In genomic region chr14:24483604-24484252, GRCh38 we compare ENCODE assay signal across 11 cellular contexts. TPM values are rescaled to one million over a fixed set of nuclear protein-coding genes. Genes with fewer than 3 reads are reported as not detected.
DNase-seq lines count a peak whose midpoint lies in the region; ATAC-seq and TF ChIP-seq lines count a peak whose summit lies in the region.
"Had no signal": no experiment of that assay in that cellular context is flagged by ENCODE, and none has a peak within 500 bp of the region (broad histone marks: within the 10 kb centered on the region; RNA-seq: fewer than 3 reads in every experiment).

No MANE protein-coding gene starts in this region.

- H3K4me1 ChIP-seq in CD4-positive, CD25-positive, alpha-beta regulatory T cell (ENCODE audit: control insufficient read depth, insufficient read depth, low read length, poor library complexity, severe bottlenecking), result peaks cover 10% of the 10 kb centered on the region

- no peaks in the 10 kb centered on the region for H3K9me3 ChIP-seq in CD4-positive, CD25-positive, alpha-beta regulatory T cell (ENCODE audit: control insufficient read depth in 2 of 2, low read length in 2 of 2)

- no peaks in the 10 kb centered on the region for H3K27me3 Mint-ChIP-seq in CD4-positive, CD25-positive, alpha-beta regulatory T cell

- no peak overlapping the region for H3K27ac ChIP-seq in CD4-positive, CD25-positive, alpha-beta regulatory T cell (ENCODE audit: insufficient read depth, low read length, poor library complexity, severe bottlenecking)
- no peak overlapping the region for H3K27ac ChIP-seq in substantia nigra (ENCODE audit: low read depth, low read length, poor library complexity, severe bottlenecking)

- no peak for TF ChIP-seq CTCF in fibroblast of mammary gland (conservative IDR thresholded peaks at IDR 0.05; ENCODE audit: control insufficient read depth, insufficient read depth, low read depth, low read length)

- peak in 1 of 3 donors; percentile 56 for DNase-seq in CD4-positive, CD25-positive, alpha-beta regulatory T cell
- peak; percentile 84 for DNase-seq in OCI-M1 (lab: John Stamatoyannopoulos, UW)
- peak; percentile 20 for DNase-seq in fibroblast of mammary gland (ENCODE audit: low read depth)
- no peak for DNase-seq in dermis blood vessel endothelial cell
- no peak for DNase-seq in substantia nigra (lab: John Stamatoyannopoulos, UW)
- DNase-seq in ureter (ENCODE audit: low spot score), result no peak
- DNase-seq in NCI-H1092 (lab: John Stamatoyannopoulos, UW), result no peak
- DNase-seq: activated CD4-positive, alpha-beta T cell treated with anti-CD3 and anti-CD28 coated beads for 48 hours; cortex of kidney; NCI-H524 had no signal

- H3K36me3 Mint-ChIP-seq in CD4-positive, CD25-positive, alpha-beta regulatory T cell, result no peaks in the 10 kb centered on the region

- no peaks in the 10 kb centered on the region for H3K36me3 ChIP-seq in CD4-positive, CD25-positive, alpha-beta regulatory T cell (ENCODE audit: control insufficient read depth, insufficient read depth, low read length)

- peak overlapping the region in 2 of 4 donors; percentile 43 to 75 for H3K4me3 Mint-ChIP-seq in CD4-positive, CD25-positive, alpha-beta regulatory T cell

- H3K4me3 ChIP-seq in CD4-positive, CD25-positive, alpha-beta regulatory T cell (ENCODE audit: low read depth, low read length), result no peak overlapping the region
- no peak overlapping the region for H3K4me3 ChIP-seq in fibroblast of mammary gland (ENCODE audit: control insufficient read depth, low read depth, low read length)

- peak; percentile 64 to 77 for ATAC-seq in CD4-positive, CD25-positive, alpha-beta regulatory T cell (ENCODE audit: low read depth in 2 of 2)
- ATAC-seq in GM19438 (IDR thresholded peaks at IDR 0.05; ENCODE audit: low read depth, unreplicated experiment), result peak; percentile 66

- peaks cover 0 to 22% (median 17%) of the 10 kb centered on the region in 4 donors for H3K4me1 Mint-ChIP-seq in CD4-positive, CD25-positive, alpha-beta regulatory T cell

- no peaks in the 10 kb centered on the region for H3K27me3 ChIP-seq in CD4-positive, CD25-positive, alpha-beta regulatory T cell (ENCODE audit: control insufficient read depth, insufficient read depth, low read length)

- peak overlapping the region in 2 of 3 donors; percentile 26 to 57 for H3K27ac Mint-ChIP-seq in CD4-positive, CD25-positive, alpha-beta regulatory T cell

- no peaks in the 10 kb centered on the region for H3K9me3 Mint-ChIP-seq in CD4-positive, CD25-positive, alpha-beta regulatory T cell

RNA-seq across cellular contexts. Expression of gene CMA1, which starts 24.3 kb away (rescaled TPM):
- total RNA-seq in CD4-positive, CD25-positive, alpha-beta regulatory T cell, result not detected
- not detected for polyA plus RNA-seq in CD4-positive, CD25-positive, alpha-beta regulatory T cell
- total RNA-seq in dermis blood vessel endothelial cell, result not detected in 2 replicates
- total RNA-seq in ureter, result 2.2 TPM

RNA-seq across cellular contexts. Expression of gene SDR39U1, which starts 41.2 kb away (rescaled TPM):
- total RNA-seq in CD4-positive, CD25-positive, alpha-beta regulatory T cell, result 79.9 TPM
- 10 to 100 TPM; 46.1 to 63.1 (median 60.5) TPM for polyA plus RNA-seq in CD4-positive, CD25-positive, alpha-beta regulatory T cell
- 9.3 and 79.1 TPM in 2 replicates for total RNA-seq in dermis blood vessel endothelial cell
- 73.5 TPM for total RNA-seq in ureter

RNA-seq across cellular contexts. Expression of gene KHNYN, which starts 54.0 kb away (rescaled TPM):
- 139 TPM for total RNA-seq in CD4-positive, CD25-positive, alpha-beta regulatory T cell
- 10 to 100 TPM; 12.4 to 16.5 (median 15.0) TPM for polyA plus RNA-seq in CD4-positive, CD25-positive, alpha-beta regulatory T cell
- 55.5 and 67.0 TPM in 2 replicates for total RNA-seq in dermis blood vessel endothelial cell
- total RNA-seq in ureter, result 72.9 TPM

RNA-seq across cellular contexts. Expression of gene CBLN3, which starts 54.3 kb away (rescaled TPM):
- total RNA-seq in CD4-positive, CD25-positive, alpha-beta regulatory T cell, result 3.2 TPM
- polyA plus RNA-seq in CD4-positive, CD25-positive, alpha-beta regulatory T cell, result under 1 TPM; 0.10 to 0.32 (median 0.11) TPM
- total RNA-seq in dermis blood vessel endothelial cell (0.84 and 1.0 TPM in 2 replicates), ureter (2.2 TPM)

Comparison
In these comparisons a context has a peak if more than half of its experiments do, and no peak if none do; other contexts are left out.
1. DNase-seq: peak in OCI-M1 (single experiment) and fibroblast of mammary gland (single experiment); none in dermis blood vessel endothelial cell (single experiment), substantia nigra (0 of 49), ureter (single experiment) and NCI-H1092 (single experiment).